Comparison of ENCODE assay signal across 34 cellular contexts in genomic region chr15:28900892-28901586, GRCh38. TPM values are rescaled to one million over a fixed set of nuclear protein-coding genes. Genes with fewer than 3 reads are reported as not detected.
DNase-seq lines count a peak whose midpoint lies in the region; ATAC-seq and TF ChIP-seq lines count a peak whose summit lies in the region.
"Had no signal": no experiment of that assay in that cellular context is flagged by ENCODE, and none has a peak within 500 bp of the region (broad histone marks: within the 10 kb centered on the region; RNA-seq: fewer than 3 reads in every experiment).

No MANE protein-coding gene starts in this region.

- peaks cover 84% of the 10 kb centered on the region for H3K4me1 Mint-ChIP-seq in activated naive CD8-positive, alpha-beta T cell treated with anti-CD3 and anti-CD28 coated beads for 36 hours
- H3K4me1 Mint-ChIP-seq in glutamatergic neuron (ENCODE audit: low read depth, unreplicated experiment): peaks cover 51% of the 10 kb centered on the region

- peak; percentile 47 for DNase-seq in activated effector memory CD4-positive, alpha-beta T cell treated with anti-CD3 and anti-CD28 coated beads, Interleukin-2, amount 50 U/mL, for 16 hours
- DNase-seq in activated effector memory CD4-positive, alpha-beta T cell treated with Interleukin-2 at 50 U/mL for 16 hours: no peak
- no peak for DNase-seq in activated naive CD8-positive, alpha-beta T cell treated with anti-CD3 and anti-CD28 coated beads for 36 hours
- DNase-seq in glutamatergic neuron (no peak), sciatic nerve (ENCODE audit: low spot score) (peak; percentile 28), COLO668 (lab: John Stamatoyannopoulos, UW; ENCODE audit: unreplicated experiment) (no peak)
- DNase-seq: activated CD4-positive, alpha-beta T cell treated with anti-CD3 and anti-CD28 coated beads for 4 hours; activated naive CD4-positive, alpha-beta T cell; AML-193; amniotic stem cell; brain microvascular endothelial cell; CD4-positive, CD25-positive, alpha-beta regulatory T cell; effector CD4-positive, alpha-beta T cell; GM23248; HFFc6; KG1; NCI-H1092 treated with DMSO at 0.1 percent for 48 hours; NCI-H1694 treated with DMSO at 0.1 percent for 48 hours; NCI-H82; Peyer's patch; retina; SHP77 treated with DMSO at 0.1 percent for 48 hours had no signal

- no peaks in the 10 kb centered on the region for H3K9me3 Mint-ChIP-seq in activated naive CD8-positive, alpha-beta T cell treated with anti-CD3 and anti-CD28 coated beads for 36 hours
- peaks cover 8% of the 10 kb centered on the region for H3K9me3 Mint-ChIP-seq in glutamatergic neuron (ENCODE audit: unreplicated experiment)
- H3K9me3 Mint-ChIP-seq: nephron had no signal

- ATAC-seq in sciatic nerve: no peak
- ATAC-seq in HG03095 (IDR thresholded peaks at IDR 0.05; ENCODE audit: unreplicated experiment): no peak
- no peak for ATAC-seq in GM18511 (IDR thresholded peaks at IDR 0.05; ENCODE audit: unreplicated experiment)
- ATAC-seq: pancreas had no signal

- peaks cover 8% of the 10 kb centered on the region for H3K36me3 Mint-ChIP-seq in activated naive CD8-positive, alpha-beta T cell treated with anti-CD3 and anti-CD28 coated beads for 36 hours
- H3K36me3 Mint-ChIP-seq in glutamatergic neuron (ENCODE audit: unreplicated experiment): peaks cover 10% of the 10 kb centered on the region
- H3K36me3 Mint-ChIP-seq: CD4-positive, CD25-positive, alpha-beta regulatory T cell had no signal

- intact Hi-C loops in sciatic nerve (cut with DNase I): no loop called here

- TF ChIP-seq CTCF in glutamatergic neuron (IDR thresholded peaks at IDR 0.05; ENCODE audit: partially characterized antibody, unreplicated experiment): no peak

- H3K4me3 Mint-ChIP-seq in activated naive CD8-positive, alpha-beta T cell treated with anti-CD3 and anti-CD28 coated beads for 36 hours: no peak overlapping the region
- H3K4me3 Mint-ChIP-seq in glutamatergic neuron (ENCODE audit: unreplicated experiment): peak overlapping the region; percentile 21
- H3K4me3 Mint-ChIP-seq: HFFc6, nephron had no signal

- H3K27me3 Mint-ChIP-seq in activated naive CD8-positive, alpha-beta T cell treated with anti-CD3 and anti-CD28 coated beads for 36 hours: no peaks in the 10 kb centered on the region
- peaks cover 14% of the 10 kb centered on the region for H3K27me3 Mint-ChIP-seq in glutamatergic neuron (ENCODE audit: unreplicated experiment)
- H3K27me3 Mint-ChIP-seq: CD4-positive, CD25-positive, alpha-beta regulatory T cell had no signal

- peak overlapping the region; percentile 79 for H3K27ac Mint-ChIP-seq in activated naive CD8-positive, alpha-beta T cell treated with anti-CD3 and anti-CD28 coated beads for 36 hours
- peak overlapping the region; percentile 84 for H3K27ac Mint-ChIP-seq in glutamatergic neuron (ENCODE audit: unreplicated experiment)
- H3K27ac Mint-ChIP-seq: HFFc6, nephron had no signal

RNA-seq across cellular contexts. Expression of gene APBA2, which starts 15.3 kb away (rescaled TPM):
- 10 to 100 TPM; 29.2 to 34.1 TPM for total RNA-seq in activated naive CD8-positive, alpha-beta T cell treated with anti-CD3 and anti-CD28 coated beads for 36 hours
- total RNA-seq in glutamatergic neuron (ENCODE audit: unreplicated experiment) (166 TPM), sciatic nerve (3.5 TPM)
- total RNA-seq: MCF 10A had no signal

RNA-seq across cellular contexts. Expression of gene GOLGA6L7, which starts 52.6 kb away (rescaled TPM):
- not detected for total RNA-seq in activated naive CD8-positive, alpha-beta T cell treated with anti-CD3 and anti-CD28 coated beads for 36 hours
- not detected for total RNA-seq in glutamatergic neuron (ENCODE audit: unreplicated experiment)
- total RNA-seq in sciatic nerve: not detected
- total RNA-seq: A673; activated CD8-positive, alpha-beta memory T cell treated with anti-CD3 and anti-CD28 coated beads for 36 hours; CD4-positive, CD25-positive, alpha-beta regulatory T cell; Daoy; epithelial cell of proximal tubule; GM23248; HFFc6; liver; MCF 10A; NCI-H460; pancreas; Peyer's patch; T-helper 2 cell treated with Interferon-gamma antibody and Interleukin-4, amounts not matched to agents 100 ng/mL and 5 ng/mL, for 36 hours had no signal

Comparison
In these comparisons a context has a peak if more than half of its experiments do, and no peak if none do; other contexts are left out.
1. DNase-seq: peak in activated effector memory CD4-positive, alpha-beta T cell treated with anti-CD3 and anti-CD28 coated beads, Interleukin-2, amount 50 U/mL, for 16 hours (single experiment) and sciatic nerve (single experiment); none in activated effector memory CD4-positive, alpha-beta T cell treated with Interleukin-2 at 50 U/mL for 16 hours (single experiment), activated naive CD8-positive, alpha-beta T cell treated with anti-CD3 and anti-CD28 coated beads for 36 hours (single experiment), glutamatergic neuron (single experiment) and COLO668 (single experiment).